Comparison of ENCODE assay signal across 2 cellular contexts in the genomic region with DNA sequence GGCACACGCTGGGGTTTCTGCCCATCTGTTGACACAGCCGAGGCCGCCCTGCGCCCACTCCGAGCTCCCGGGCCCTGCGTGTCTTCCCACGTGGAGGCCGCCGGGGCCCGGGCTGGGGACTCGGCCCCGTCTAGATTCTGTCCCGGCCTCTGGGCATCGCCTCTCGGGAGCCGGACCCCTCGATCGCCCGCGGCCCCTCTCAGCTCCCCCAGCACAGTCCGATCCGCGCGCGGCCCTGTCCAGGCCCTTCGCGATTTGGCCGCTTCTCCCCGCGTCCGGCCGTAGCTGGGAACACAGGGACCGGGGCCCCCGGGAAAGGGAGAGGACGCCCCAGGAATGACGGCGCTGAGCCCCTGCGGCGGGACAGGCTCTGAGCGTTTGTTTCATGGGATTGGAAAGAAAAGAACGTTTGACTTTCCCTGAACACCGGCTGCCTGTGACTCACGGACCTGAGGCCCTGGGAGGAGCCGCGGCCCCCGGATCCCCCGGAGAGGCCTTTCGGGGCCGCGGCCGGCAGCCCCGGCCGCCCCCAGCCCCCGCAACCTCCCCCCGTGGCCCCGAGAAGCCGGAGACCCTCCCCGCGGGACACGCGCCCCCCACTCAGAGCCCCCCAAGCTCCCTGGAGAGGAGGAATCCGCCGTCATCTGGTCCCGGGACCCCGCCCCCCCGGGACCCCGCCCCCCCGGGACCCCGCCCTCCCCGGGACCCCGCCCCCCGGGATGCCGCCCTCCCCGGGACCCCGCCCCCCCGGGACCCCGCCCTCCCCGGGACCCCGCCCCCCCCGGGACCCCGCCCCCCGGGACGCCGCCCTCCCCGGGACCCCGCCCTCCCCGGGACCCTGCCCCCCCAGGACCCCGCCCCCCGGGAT.
TF ChIP-seq lines count a peak whose summit lies in the region.

No MANE protein-coding gene starts in this region.

TF ChIP-seq in IMR-90, 13 proteins besides CTCF, POLR2A, EP300 and RAD21:
- TF ChIP-seq RFX5 (IDR thresholded peaks at IDR 0.05; ENCODE audit: low read depth, low read length) = no peak
- TF ChIP-seq RCOR1 (IDR thresholded peaks at IDR 0.05; ENCODE audit: insufficient replicate concordance, low read length) = no peak
- TF ChIP-seq, protein P1, sequence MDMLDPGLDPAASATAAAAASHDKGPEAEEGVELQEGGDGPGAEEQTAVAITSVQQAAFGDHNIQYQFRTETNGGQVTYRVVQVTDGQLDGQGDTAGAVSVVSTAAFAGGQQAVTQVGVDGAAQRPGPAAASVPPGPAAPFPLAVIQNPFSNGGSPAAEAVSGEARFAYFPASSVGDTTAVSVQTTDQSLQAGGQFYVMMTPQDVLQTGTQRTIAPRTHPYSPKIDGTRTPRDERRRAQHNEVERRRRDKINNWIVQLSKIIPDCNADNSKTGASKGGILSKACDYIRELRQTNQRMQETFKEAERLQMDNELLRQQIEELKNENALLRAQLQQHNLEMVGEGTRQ (IDR thresholded peaks at IDR 0.05; ENCODE audit: low read depth, low read length) = no peak
- TF ChIP-seq CEBPB (IDR thresholded peaks at IDR 0.05; ENCODE audit: low read depth, low read length) = no peak
- no peak for TF ChIP-seq BHLHE40 (IDR thresholded peaks at IDR 0.05; ENCODE audit: low read depth, low read length)
- no peak for TF ChIP-seq MXI1 (IDR thresholded peaks at IDR 0.05; ENCODE audit: borderline replicate concordance, low read depth, low read length)
- TF ChIP-seq FOS (IDR thresholded peaks at IDR 0.05; ENCODE audit: low read depth, low read length) = no peak
- no peak for TF ChIP-seq SMC3 (IDR thresholded peaks at IDR 0.05; ENCODE audit: low read depth, low read length)
- TF ChIP-seq, protein P2, sequence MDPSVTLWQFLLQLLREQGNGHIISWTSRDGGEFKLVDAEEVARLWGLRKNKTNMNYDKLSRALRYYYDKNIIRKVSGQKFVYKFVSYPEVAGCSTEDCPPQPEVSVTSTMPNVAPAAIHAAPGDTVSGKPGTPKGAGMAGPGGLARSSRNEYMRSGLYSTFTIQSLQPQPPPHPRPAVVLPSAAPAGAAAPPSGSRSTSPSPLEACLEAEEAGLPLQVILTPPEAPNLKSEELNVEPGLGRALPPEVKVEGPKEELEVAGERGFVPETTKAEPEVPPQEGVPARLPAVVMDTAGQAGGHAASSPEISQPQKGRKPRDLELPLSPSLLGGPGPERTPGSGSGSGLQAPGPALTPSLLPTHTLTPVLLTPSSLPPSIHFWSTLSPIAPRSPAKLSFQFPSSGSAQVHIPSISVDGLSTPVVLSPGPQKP (IDR thresholded peaks at IDR 0.05; ENCODE audit: borderline replicate concordance, low read depth, low read length) = no peak
- TF ChIP-seq MAZ (IDR thresholded peaks at IDR 0.05; ENCODE audit: borderline replicate concordance, low read depth, low read length) = no peak

TF ChIP-seq in H1, 55 proteins besides CTCF, POLR2A, EP300 and RAD21:
- TF ChIP-seq KDM4A (IDR thresholded peaks at IDR 0.05; ENCODE audit: low read depth, low read length, severe bottlenecking) (peak; percentile 53), NANOG (IDR thresholded peaks at IDR 0.05; ENCODE audit: insufficient read depth, low read depth, low read length, poor library complexity, severe bottlenecking) (no peak)
